Comparison of ENCODE assay signal across 29 cellular contexts in genomic region chr17:17896746-17897145, GRCh38. TPM values are rescaled to one million over a fixed set of nuclear protein-coding genes. Genes with fewer than 3 reads are reported as not detected.
DNase-seq lines count a peak whose midpoint lies in the region; ATAC-seq, FAIRE-seq and TF ChIP-seq lines count a peak whose summit lies in the region.
"Had no signal": no experiment of that assay in that cellular context is flagged by ENCODE, and none has a peak within 500 bp of the region (broad histone marks: within the 10 kb centered on the region; RNA-seq: fewer than 3 reads in every experiment).

No MANE protein-coding gene starts in this region.

- peak overlapping the region; percentile 37; the same call in 1 of the 2 replicates for H3K9ac ChIP-seq in KMS-11

- H3K4me3 Mint-ChIP-seq in mesothelial cell of epicardium, result no peak overlapping the region
- H3K4me3 Mint-ChIP-seq: GM23338, H9 had no signal

- no peaks in the 10 kb centered on the region for H4K20me1 ChIP-seq in KMS-11 (ENCODE audit: insufficient read depth)

- no peaks in the 10 kb centered on the region for H3K79me2 ChIP-seq in KMS-11 (ENCODE audit: insufficient read depth, low read depth)

- no peaks in the 10 kb centered on the region for H3K9me3 ChIP-seq in stomach

- TF ChIP-seq CTCF in KMS-11 (conservative IDR thresholded peaks at IDR 0.05; ENCODE audit: low read depth, low read length), result no peak
- no peak for TF ChIP-seq CTCF in bronchial epithelial cell (IDR thresholded peaks at IDR 0.05; ENCODE audit: insufficient read depth, low read length, severe bottlenecking)
- no peak for TF ChIP-seq CTCF in mesothelial cell of epicardium (IDR thresholded peaks at IDR 0.05; ENCODE audit: unreplicated experiment)
- no peak for TF ChIP-seq CTCF in stomach (IDR thresholded peaks at IDR 0.05)

- peaks cover 30% of the 10 kb centered on the region for H3K36me3 Mint-ChIP-seq in mesothelial cell of epicardium

- H3K27ac Mint-ChIP-seq in mesothelial cell of epicardium, result peak overlapping the region; percentile 53
- H3K27ac Mint-ChIP-seq: GM23338 had no signal

- H2AFZ ChIP-seq in KMS-11 (ENCODE audit: low read depth), result no peak overlapping the region
- H2AFZ ChIP-seq: GM23338 had no signal

- H3K27me3 ChIP-seq in KMS-11 (ENCODE audit: insufficient read depth, low read depth) (no peaks in the 10 kb centered on the region), bronchial epithelial cell (ENCODE audit: control insufficient read depth, insufficient read depth, low read length) (no peaks in the 10 kb centered on the region), stomach (no peaks in the 10 kb centered on the region)

- no peak for ATAC-seq in left lobe of liver
- ATAC-seq in HG03521 (IDR thresholded peaks at IDR 0.05; ENCODE audit: unreplicated experiment), result no peak
- ATAC-seq: GM23338, Panc1 had no signal

- H3K36me3 ChIP-seq in KMS-11 (ENCODE audit: insufficient read depth) (no peaks in the 10 kb centered on the region), bronchial epithelial cell (ENCODE audit: control insufficient read depth, insufficient read depth, low read length) (peaks cover 10% of the 10 kb centered on the region), stomach (peaks cover 16 to 82% (median 73%) of the 10 kb centered on the region in 4 donors)

- TF ChIP-seq EP300 in stomach (IDR thresholded peaks at IDR 0.05), result no peak

- intact Hi-C loops in stomach (cut with DNase I; ENCODE audit: low total_unique reads), result no loop called here

- H3K27me3 Mint-ChIP-seq in mesothelial cell of epicardium (ENCODE audit: low read depth), result no peaks in the 10 kb centered on the region
- H3K27me3 Mint-ChIP-seq: CD8-positive, alpha-beta memory T cell had no signal

- peak; percentile 73 for FAIRE-seq in bronchial epithelial cell (lab: Jason Lieb, UNC)
- FAIRE-seq: A204.1 had no signal

- DNase-seq in bronchial epithelial cell (ENCODE audit: low read depth), result no peak
- no peak for DNase-seq in mesothelial cell of epicardium (ENCODE audit: low spot score in 2 of 2, unreplicated experiment in 2 of 2)
- DNase-seq in NAMALWA (ENCODE audit: low spot score), result no peak
- DNase-seq in left lobe of liver (ENCODE audit: low spot score), result no peak
- DNase-seq in stomach, result no peak
- DNase-seq: AML-193; Calu3; CD8-positive, alpha-beta memory T cell; DMS79 treated with DMSO at 0.1 percent for 48 hours; GF-D8; H9; Karpas-422; NCI-H1105 treated with DMSO at 0.1 percent for 48 hours; NCI-H146; NCI-H1930; NCI-H2107; NCI-H446; NCI-H526; SHP77; T-helper 1 cell had no signal

- peaks cover 33% of the 10 kb centered on the region for H3K4me1 Mint-ChIP-seq in mesothelial cell of epicardium

- TF ChIP-seq POLR2A in stomach (IDR thresholded peaks at IDR 0.05), result no peak

- H3K27ac ChIP-seq in KMS-11 (peak overlapping the region; percentile 75), stomach (no peak overlapping the region)
- H3K27ac ChIP-seq: C4-2B, HL-60, RWPE1 had no signal

- peaks cover 98% of the 10 kb centered on the region for H3K4me1 ChIP-seq in KMS-11 (ENCODE audit: low read depth, poor library complexity, severe bottlenecking)
- peaks cover 12 to 25% (median 18%) of the 10 kb centered on the region in 4 donors for H3K4me1 ChIP-seq in stomach

- 83 to 91% (median 84%) methylated on average over 8 of the region's 8 CpGs for WGBS in stomach, 5 donors

- peak overlapping the region; percentile 75 for H3K4me2 ChIP-seq in KMS-11
- H3K4me2 ChIP-seq: GM23338 had no signal

- no peaks in the 10 kb centered on the region for H3K9me3 Mint-ChIP-seq in mesothelial cell of epicardium
- H3K9me3 Mint-ChIP-seq: CD8-positive, alpha-beta memory T cell; GM23338; H9 had no signal

- H3K4me3 ChIP-seq in GM08714 (ENCODE audit: low read length), result peak overlapping the region; percentile 41; the same call in 1 of the 2 replicates
- H3K4me3 ChIP-seq in KMS-11 (IDR thresholded peaks at IDR 0.05; ENCODE audit: insufficient read depth, low read depth, low read length), result no peak overlapping the region
- no peak overlapping the region for H3K4me3 ChIP-seq in bronchial epithelial cell (ENCODE audit: low read depth, low read length)
- H3K4me3 ChIP-seq in stomach, result no peak overlapping the region
- H3K4me3 ChIP-seq: GM23338 had no signal

RNA-seq across cellular contexts. Expression of gene SREBF1, which starts 60.0 kb away (rescaled TPM):
- total RNA-seq in bronchial epithelial cell (51.6 and 65.5 TPM in 2 replicates), mesothelial cell of epicardium (179 to 187 TPM (median 181 TPM) in 3 replicates), left lobe of liver (220 TPM), stomach (100 to 1,000 TPM in 3 of 5 donors, 10 to 100 TPM in 2; 18.9 to 207 (median 126) TPM)
- polyA plus RNA-seq in stomach, result 10 to 100 TPM; 13.1 to 64.5 (median 17.2) TPM
